Comparison of ENCODE assay signal across 8 cellular contexts in the genomic region with DNA sequence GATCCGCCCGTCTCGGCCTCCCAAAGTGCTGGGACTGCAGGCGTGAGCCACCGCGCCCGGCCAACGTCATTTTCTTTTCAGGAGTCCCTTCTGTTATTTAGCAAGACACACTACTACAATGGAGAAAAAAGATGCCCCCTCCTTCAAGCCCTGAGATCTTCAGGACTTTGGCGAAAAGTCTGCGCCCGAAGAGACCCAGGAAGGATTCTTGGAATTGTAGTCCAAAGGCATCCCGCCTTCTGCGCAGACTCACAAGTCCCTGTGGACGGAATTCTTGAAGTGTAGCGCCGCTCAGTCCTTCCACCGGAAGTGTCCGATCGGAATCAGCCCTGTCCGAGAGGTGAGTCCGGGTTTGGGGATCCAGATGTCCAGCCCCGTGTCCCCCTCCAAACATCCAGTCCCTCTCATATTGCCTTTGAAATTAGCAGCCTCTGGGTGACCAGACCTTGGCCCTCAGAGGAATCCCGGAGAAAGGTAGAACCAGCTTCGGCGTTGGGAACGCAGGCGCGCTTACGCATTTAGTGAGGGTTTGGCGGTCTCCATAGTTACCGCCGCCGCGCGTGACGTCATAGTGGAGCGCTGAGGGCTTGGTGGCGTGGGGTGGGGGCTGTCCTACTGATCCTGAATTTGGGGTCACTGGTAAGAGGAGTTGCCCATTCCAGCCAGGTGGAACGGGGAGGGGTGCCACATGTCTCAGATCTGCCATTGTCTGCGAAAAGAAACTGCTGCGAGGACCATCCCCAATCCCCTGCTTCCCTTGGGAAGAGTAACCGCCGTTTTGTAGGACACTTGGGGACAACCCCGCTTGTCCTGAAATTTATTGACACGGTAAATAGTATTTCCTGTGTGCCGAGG. TPM values are rescaled to one million over a fixed set of nuclear protein-coding genes. Genes with fewer than 3 reads are reported as not detected.
DNase-seq lines count a peak whose midpoint lies in the region; ATAC-seq and TF ChIP-seq lines count a peak whose summit lies in the region.

No MANE protein-coding gene starts in this region.

- peaks cover 22% of the 10 kb centered on the region for H3K36me3 Mint-ChIP-seq in activated naive CD8-positive, alpha-beta T cell

- no peak for TF ChIP-seq EP300 in suprapubic skin (IDR thresholded peaks at IDR 0.05)

- under 1% methylated on average over 23 of the region's 46 CpGs for WGBS in suprapubic skin

- peak; percentile 87 for DNase-seq in NCI-H1092 (lab: John Stamatoyannopoulos, UW)
- DNase-seq in glomerular visceral epithelial cell (ENCODE audit: extremely low spot score), result peak; percentile 94
- peak; percentile 92 for DNase-seq in occipital lobe (lab: John Stamatoyannopoulos, UW)
- DNase-seq in suprapubic skin (ENCODE audit: low spot score in 2 of 2), result peak; percentile 95 to 96

- H3K9me3 Mint-ChIP-seq in activated naive CD8-positive, alpha-beta T cell (ENCODE audit: low read depth), result peaks cover 4% of the 10 kb centered on the region

- ATAC-seq in HG02610 (IDR thresholded peaks at IDR 0.05; ENCODE audit: unreplicated experiment), result peak; percentile 68
- ATAC-seq in SK-N-SH treated with all-trans-retinoic acid at 6 μM for 48 hours, result peak; percentile 94

- TF ChIP-seq POLR2A in suprapubic skin (IDR thresholded peaks at IDR 0.05), result no peak

- H3K27me3 Mint-ChIP-seq in activated naive CD8-positive, alpha-beta T cell, result no peaks in the 10 kb centered on the region

- no peaks in the 10 kb centered on the region for H3K9me3 ChIP-seq in suprapubic skin

- peaks cover 7% of the 10 kb centered on the region for H3K4me1 ChIP-seq in suprapubic skin

- peaks cover under 1% of the 10 kb centered on the region for H3K36me3 ChIP-seq in suprapubic skin

- TF ChIP-seq CTCF in suprapubic skin (IDR thresholded peaks at IDR 0.05), result no peak

- peak overlapping the region; percentile 71 for H3K4me3 ChIP-seq in GM08714 (ENCODE audit: low read length)
- H3K4me3 ChIP-seq in suprapubic skin, result peak overlapping the region; percentile 88

- H3K4me3 Mint-ChIP-seq in activated naive CD8-positive, alpha-beta T cell, result peak overlapping the region; percentile 99

- peaks cover 35% of the 10 kb centered on the region for H3K4me1 Mint-ChIP-seq in activated naive CD8-positive, alpha-beta T cell (ENCODE audit: low read depth)

- peak overlapping the region; percentile 97 for H3K27ac Mint-ChIP-seq in activated naive CD8-positive, alpha-beta T cell

- no peaks in the 10 kb centered on the region for H3K27me3 ChIP-seq in suprapubic skin

- H3K27ac ChIP-seq in suprapubic skin, result peak overlapping the region; percentile 82

TF ChIP-seq in SK-N-SH treated with all-trans-retinoic acid at 6 μM for 48 hours, 23 proteins besides CTCF, POLR2A, EP300 and RAD21:
- TF ChIP-seq ZFP3 (CRISPR knock-in tag; IDR thresholded peaks at IDR 0.05), result peak; percentile 59; the same call in 1 of the 2 replicates
- TF ChIP-seq, protein P1, sequence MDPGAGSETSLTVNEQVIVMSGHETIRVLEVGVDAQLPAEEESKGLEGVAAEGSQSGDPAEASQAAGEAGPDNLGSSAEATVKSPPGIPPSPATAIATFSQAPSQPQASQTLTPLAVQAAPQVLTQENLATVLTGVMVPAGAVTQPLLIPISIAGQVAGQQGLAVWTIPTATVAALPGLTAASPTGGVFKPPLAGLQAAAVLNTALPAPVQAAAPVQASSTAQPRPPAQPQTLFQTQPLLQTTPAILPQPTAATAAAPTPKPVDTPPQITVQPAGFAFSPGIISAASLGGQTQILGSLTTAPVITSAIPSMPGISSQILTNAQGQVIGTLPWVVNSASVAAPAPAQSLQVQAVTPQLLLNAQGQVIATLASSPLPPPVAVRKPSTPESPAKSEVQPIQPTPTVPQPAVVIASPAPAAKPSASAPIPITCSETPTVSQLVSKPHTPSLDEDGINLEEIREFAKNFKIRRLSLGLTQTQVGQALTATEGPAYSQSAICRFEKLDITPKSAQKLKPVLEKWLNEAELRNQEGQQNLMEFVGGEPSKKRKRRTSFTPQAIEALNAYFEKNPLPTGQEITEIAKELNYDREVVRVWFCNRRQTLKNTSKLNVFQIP (CRISPR knock-in tag; IDR thresholded peaks at IDR 0.05; ENCODE audit: borderline replicate concordance, low read depth), result peak; percentile 55; the same call in 1 of the 2 replicates
- no peak for TF ChIP-seq ZFP30 (CRISPR knock-in tag; IDR thresholded peaks at IDR 0.05)
- TF ChIP-seq, protein P2, sequence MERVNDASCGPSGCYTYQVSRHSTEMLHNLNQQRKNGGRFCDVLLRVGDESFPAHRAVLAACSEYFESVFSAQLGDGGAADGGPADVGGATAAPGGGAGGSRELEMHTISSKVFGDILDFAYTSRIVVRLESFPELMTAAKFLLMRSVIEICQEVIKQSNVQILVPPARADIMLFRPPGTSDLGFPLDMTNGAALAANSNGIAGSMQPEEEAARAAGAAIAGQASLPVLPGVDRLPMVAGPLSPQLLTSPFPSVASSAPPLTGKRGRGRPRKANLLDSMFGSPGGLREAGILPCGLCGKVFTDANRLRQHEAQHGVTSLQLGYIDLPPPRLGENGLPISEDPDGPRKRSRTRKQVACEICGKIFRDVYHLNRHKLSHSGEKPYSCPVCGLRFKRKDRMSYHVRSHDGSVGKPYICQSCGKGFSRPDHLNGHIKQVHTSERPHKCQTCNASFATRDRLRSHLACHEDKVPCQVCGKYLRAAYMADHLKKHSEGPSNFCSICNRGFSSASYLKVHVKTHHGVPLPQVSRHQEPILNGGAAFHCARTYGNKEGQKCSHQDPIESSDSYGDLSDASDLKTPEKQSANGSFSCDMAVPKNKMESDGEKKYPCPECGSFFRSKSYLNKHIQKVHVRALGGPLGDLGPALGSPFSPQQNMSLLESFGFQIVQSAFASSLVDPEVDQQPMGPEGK (CRISPR knock-in tag; IDR thresholded peaks at IDR 0.05; ENCODE audit: borderline replicate concordance), result no peak
- TF ChIP-seq, protein P3, sequence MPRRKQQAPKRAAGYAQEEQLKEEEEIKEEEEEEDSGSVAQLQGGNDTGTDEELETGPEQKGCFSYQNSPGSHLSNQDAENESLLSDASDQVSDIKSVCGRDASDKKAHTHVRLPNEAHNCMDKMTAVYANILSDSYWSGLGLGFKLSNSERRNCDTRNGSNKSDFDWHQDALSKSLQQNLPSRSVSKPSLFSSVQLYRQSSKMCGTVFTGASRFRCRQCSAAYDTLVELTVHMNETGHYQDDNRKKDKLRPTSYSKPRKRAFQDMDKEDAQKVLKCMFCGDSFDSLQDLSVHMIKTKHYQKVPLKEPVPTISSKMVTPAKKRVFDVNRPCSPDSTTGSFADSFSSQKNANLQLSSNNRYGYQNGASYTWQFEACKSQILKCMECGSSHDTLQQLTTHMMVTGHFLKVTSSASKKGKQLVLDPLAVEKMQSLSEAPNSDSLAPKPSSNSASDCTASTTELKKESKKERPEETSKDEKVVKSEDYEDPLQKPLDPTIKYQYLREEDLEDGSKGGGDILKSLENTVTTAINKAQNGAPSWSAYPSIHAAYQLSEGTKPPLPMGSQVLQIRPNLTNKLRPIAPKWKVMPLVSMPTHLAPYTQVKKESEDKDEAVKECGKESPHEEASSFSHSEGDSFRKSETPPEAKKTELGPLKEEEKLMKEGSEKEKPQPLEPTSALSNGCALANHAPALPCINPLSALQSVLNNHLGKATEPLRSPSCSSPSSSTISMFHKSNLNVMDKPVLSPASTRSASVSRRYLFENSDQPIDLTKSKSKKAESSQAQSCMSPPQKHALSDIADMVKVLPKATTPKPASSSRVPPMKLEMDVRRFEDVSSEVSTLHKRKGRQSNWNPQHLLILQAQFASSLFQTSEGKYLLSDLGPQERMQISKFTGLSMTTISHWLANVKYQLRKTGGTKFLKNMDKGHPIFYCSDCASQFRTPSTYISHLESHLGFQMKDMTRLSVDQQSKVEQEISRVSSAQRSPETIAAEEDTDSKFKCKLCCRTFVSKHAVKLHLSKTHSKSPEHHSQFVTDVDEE (CRISPR knock-in tag; IDR thresholded peaks at IDR 0.05), result peak; percentile 40; the same call in 1 of the 2 replicates
- no peak for TF ChIP-seq ZC3H10 (CRISPR knock-in tag; IDR thresholded peaks at IDR 0.05)
- 0 out of 2 replicates have a peak, but pooled peaks have one; percentile 20 for TF ChIP-seq SNAI2 (CRISPR knock-in tag; IDR thresholded peaks at IDR 0.05)
- no peak for TF ChIP-seq PPARA (CRISPR knock-in tag; IDR thresholded peaks at IDR 0.05; ENCODE audit: borderline replicate concordance)

RNA-seq across cellular contexts. Expression of a gene that starts 0.5 kb away (rescaled TPM):
- total RNA-seq in occipital lobe, result 0.62 TPM
- total RNA-seq in suprapubic skin, result 1 to 10 TPM in 3 of 4 donors, under 1 TPM in 1; 0.64 to 2.4 (median 2.0) TPM

RNA-seq across cellular contexts. Expression of a gene that starts 43.6 kb away (rescaled TPM):
- 14.7 TPM for total RNA-seq in occipital lobe
- total RNA-seq in suprapubic skin, result 1 to 10 TPM; 2.4 to 7.6 (median 4.2) TPM

Comparison
In these comparisons a context has a peak if more than half of its experiments do, and no peak if none do; other contexts are left out.
1. Peak in every context shown above with its lines: DNase-seq, ATAC-seq, H3K4me3 ChIP-seq and H3K27ac ChIP-seq.